Comparison of ENCODE assay signal across 8 cellular contexts in genomic region chr7:117993377-117994003, GRCh38.
DNase-seq lines count a peak whose midpoint lies in the region; ATAC-seq and TF ChIP-seq lines count a peak whose summit lies in the region.

No MANE protein-coding gene starts in this region.

- H3K4me3 ChIP-seq in heart right ventricle (no peak overlapping the region), upper lobe of right lung (no peak overlapping the region)

- H3K9me3 ChIP-seq in heart right ventricle (no peaks in the 10 kb centered on the region), upper lobe of right lung (no peaks in the 10 kb centered on the region)

- TF ChIP-seq CTCF in heart right ventricle (IDR thresholded peaks at IDR 0.05) (peak in 7 of 9 donors; percentile 13 to 38 (median 22)), upper lobe of right lung (IDR thresholded peaks at IDR 0.05) (peak; percentile 44)

- no peak for ATAC-seq in heart right ventricle
- ATAC-seq in left ventricle myocardium superior, result no peak
- ATAC-seq in GM21737 (IDR thresholded peaks at IDR 0.05; ENCODE audit: unreplicated experiment), result peak; percentile 90
- ATAC-seq in upper lobe of right lung, result peak; percentile 49

- no peak for DNase-seq in heart right ventricle
- no peak for DNase-seq in left ventricle myocardium superior
- DNase-seq in HuH-7.5 (ENCODE audit: low spot score), result peak; percentile 34
- peak; percentile 33 to 51 for DNase-seq in SW 1271 (lab: John Stamatoyannopoulos, UW)
- peak in 27 of 42 donors; percentile 3 to 71 (median 24) for DNase-seq in head of caudate nucleus
- DNase-seq in upper lobe of right lung, result no peak
- DNase-seq in AG08395 (ENCODE audit: low spot score), result no peak

- no peaks in the 10 kb centered on the region for H3K4me1 ChIP-seq in heart right ventricle
- no peaks in the 10 kb centered on the region for H3K4me1 ChIP-seq in upper lobe of right lung

- intact Hi-C loops in heart right ventricle (cut with DNase I) (no loop called here), left ventricle myocardium superior (cut with micrococcal nuclease) (no loop called here), head of caudate nucleus (cut with DNase I) (no loop called here), upper lobe of right lung (cut with DNase I) (no loop called here)

- no peaks in the 10 kb centered on the region for H3K27me3 ChIP-seq in heart right ventricle
- H3K27me3 ChIP-seq in upper lobe of right lung, result no peaks in the 10 kb centered on the region

- H3K36me3 ChIP-seq in heart right ventricle, result no peaks in the 10 kb centered on the region
- H3K36me3 ChIP-seq in upper lobe of right lung, result no peaks in the 10 kb centered on the region

- no peak overlapping the region for H3K27ac ChIP-seq in heart right ventricle
- H3K27ac ChIP-seq in upper lobe of right lung, result no peak overlapping the region

Comparison
In these comparisons a context has a peak if more than half of its experiments do, and no peak if none do; other contexts are left out.
1. ATAC-seq: peak in GM21737 (single experiment) and upper lobe of right lung (single experiment); none in heart right ventricle (0 of 8) and left ventricle myocardium superior (single experiment).
2. DNase-seq: peak in HuH-7.5 (single experiment), SW 1271 (2 of 2) and head of caudate nucleus (27 of 42); none in heart right ventricle (0 of 2), left ventricle myocardium superior (single experiment), upper lobe of right lung (single experiment) and AG08395 (single experiment).